ENCODE assay signal across 1 cellular context in the genomic region with DNA sequence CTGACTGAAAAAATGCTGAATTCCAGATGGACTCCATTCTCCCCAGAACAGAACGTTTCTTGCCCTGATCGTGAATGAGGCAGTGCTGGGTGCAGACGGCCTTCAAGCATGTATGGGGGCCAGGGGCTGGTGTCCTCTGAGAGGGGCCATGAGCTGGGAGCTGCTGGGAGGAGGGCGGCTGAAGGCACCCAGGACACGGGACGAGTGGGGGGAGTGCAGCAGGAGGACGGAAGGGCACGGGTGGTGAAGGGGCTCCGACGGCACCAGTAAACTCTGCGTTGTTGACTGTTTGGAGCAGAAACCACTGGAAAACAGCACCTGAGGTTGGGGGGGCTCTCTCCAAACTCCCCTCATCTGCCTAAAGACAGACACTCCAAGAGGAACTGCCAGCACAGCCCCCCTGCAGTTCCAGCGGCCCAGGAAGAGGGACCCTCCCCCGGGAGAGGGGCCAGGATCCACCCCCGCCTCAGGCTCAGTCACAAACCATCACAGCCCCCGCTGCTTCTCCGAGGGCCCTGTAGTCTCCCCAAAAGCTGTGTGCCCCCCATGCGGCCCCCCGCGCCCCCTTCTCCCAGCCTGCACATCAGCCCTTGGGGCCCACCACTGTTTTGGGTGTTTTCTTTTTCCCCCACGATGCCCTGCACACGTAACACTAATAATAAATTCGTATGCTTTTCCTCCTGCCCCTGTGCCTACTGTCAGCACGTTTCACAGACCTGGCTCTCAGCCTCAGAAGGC.
TF ChIP-seq lines count a peak whose summit lies in the region.

No MANE protein-coding gene starts in this region.

TF ChIP-seq in WTC11, 78 proteins besides CTCF, POLR2A, EP300 and RAD21 (continued from another document):
- TF ChIP-seq GTF2I (CRISPR knock-in tag; conservative IDR thresholded peaks at IDR 0.05) (no peak), EMX1 (CRISPR knock-in tag; IDR thresholded peaks at IDR 0.05) (no peak), ZBTB21 (CRISPR knock-in tag; IDR thresholded peaks at IDR 0.05; ENCODE audit: borderline replicate concordance) (no peak), OVOL2 (CRISPR knock-in tag; IDR thresholded peaks at IDR 0.05; ENCODE audit: borderline replicate concordance) (no peak), NFATC4 (CRISPR knock-in tag; IDR thresholded peaks at IDR 0.05) (no peak), NFE2L1 (CRISPR knock-in tag; IDR thresholded peaks at IDR 0.05) (no peak), ZNF317 (CRISPR knock-in tag; IDR thresholded peaks at IDR 0.05; ENCODE audit: borderline replicate concordance, low read depth) (no peak), ZNF416 (CRISPR knock-in tag; IDR thresholded peaks at IDR 0.05) (no peak)
- TF ChIP-seq, protein P1, sequence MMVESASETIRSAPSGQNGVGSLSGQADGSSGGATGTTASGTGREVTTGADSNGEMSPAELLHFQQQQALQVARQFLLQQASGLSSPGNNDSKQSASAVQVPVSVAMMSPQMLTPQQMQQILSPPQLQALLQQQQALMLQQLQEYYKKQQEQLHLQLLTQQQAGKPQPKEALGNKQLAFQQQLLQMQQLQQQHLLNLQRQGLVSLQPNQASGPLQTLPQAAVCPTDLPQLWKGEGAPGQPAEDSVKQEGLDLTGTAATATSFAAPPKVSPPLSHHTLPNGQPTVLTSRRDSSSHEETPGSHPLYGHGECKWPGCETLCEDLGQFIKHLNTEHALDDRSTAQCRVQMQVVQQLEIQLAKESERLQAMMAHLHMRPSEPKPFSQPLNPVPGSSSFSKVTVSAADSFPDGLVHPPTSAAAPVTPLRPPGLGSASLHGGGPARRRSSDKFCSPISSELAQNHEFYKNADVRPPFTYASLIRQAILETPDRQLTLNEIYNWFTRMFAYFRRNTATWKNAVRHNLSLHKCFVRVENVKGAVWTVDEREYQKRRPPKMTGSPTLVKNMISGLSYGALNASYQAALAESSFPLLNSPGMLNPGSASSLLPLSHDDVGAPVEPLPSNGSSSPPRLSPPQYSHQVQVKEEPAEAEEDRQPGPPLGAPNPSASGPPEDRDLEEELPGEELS (CRISPR knock-in tag; IDR thresholded peaks at IDR 0.05) = no peak
- TF ChIP-seq, protein P2, sequence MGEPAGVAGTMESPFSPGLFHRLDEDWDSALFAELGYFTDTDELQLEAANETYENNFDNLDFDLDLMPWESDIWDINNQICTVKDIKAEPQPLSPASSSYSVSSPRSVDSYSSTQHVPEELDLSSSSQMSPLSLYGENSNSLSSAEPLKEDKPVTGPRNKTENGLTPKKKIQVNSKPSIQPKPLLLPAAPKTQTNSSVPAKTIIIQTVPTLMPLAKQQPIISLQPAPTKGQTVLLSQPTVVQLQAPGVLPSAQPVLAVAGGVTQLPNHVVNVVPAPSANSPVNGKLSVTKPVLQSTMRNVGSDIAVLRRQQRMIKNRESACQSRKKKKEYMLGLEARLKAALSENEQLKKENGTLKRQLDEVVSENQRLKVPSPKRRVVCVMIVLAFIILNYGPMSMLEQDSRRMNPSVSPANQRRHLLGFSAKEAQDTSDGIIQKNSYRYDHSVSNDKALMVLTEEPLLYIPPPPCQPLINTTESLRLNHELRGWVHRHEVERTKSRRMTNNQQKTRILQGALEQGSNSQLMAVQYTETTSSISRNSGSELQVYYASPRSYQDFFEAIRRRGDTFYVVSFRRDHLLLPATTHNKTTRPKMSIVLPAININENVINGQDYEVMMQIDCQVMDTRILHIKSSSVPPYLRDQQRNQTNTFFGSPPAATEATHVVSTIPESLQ (CRISPR knock-in tag; IDR thresholded peaks at IDR 0.05) = no peak
